ENCODE assay signal across 8 cellular contexts in the genomic region with DNA sequence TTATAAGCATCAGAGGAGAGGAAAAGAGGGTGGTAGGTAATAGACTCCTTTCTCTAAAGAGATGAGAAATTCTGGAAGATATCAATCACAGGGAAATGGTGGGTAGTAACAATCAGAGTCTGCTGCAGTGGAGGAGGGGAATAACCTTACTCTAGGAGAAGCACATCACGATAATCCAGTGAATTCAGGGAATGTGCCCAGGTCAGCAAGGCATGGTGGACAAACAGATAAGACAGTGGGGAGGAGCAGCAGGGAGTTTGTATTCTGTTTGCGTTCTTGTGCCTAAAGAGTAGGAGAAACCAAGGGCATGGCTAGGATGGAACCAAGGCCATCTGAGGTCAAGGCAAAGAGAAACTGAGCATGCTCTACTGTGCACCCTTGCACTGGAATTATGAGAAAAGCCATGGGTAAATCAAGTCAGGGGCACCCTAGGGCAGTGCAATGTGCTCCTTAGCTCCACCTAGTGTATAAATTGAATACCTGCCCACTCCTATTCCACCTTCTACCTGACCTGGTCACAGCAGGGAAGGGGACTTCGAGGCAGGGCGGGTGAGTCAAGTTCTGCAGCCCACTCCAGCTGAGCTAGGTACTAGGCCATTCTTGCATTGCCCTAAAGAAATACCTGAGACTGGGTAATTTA. TPM values are rescaled to one million over a fixed set of nuclear protein-coding genes. Genes with fewer than 3 reads are reported as not detected.
DNase-seq lines count a peak whose midpoint lies in the region; ATAC-seq, FAIRE-seq and TF ChIP-seq lines count a peak whose summit lies in the region.

No MANE protein-coding gene starts in this region.

- DNase-seq in DMS53 (lab: John Stamatoyannopoulos, UW), result peak; percentile 43
- DNase-seq in DMS53 treated with DMSO at 0.1 percent for 48 hours (lab: John Stamatoyannopoulos, UW; ENCODE audit: unreplicated experiment), result no peak
- DNase-seq in cardiac fibroblast (ENCODE audit: low read depth in 2 of 2), result no peak
- no peak for DNase-seq in progenitor cell of endocrine pancreas (ENCODE audit: low spot score, unreplicated experiment)
- no peak for DNase-seq in RCC 7860 (ENCODE audit: low spot score)
- no peak for DNase-seq in hippocampal formation (lab: John Stamatoyannopoulos, UW)
- no peak for DNase-seq in anterior cingulate cortex (lab: John Stamatoyannopoulos, UW)

- H3K27ac Mint-ChIP-seq in progenitor cell of endocrine pancreas, result peak overlapping the region; percentile 51

- H3K9me3 Mint-ChIP-seq in progenitor cell of endocrine pancreas (ENCODE audit: low read depth), result peaks cover 2% of the 10 kb centered on the region

- ATAC-seq in HG03378 (IDR thresholded peaks at IDR 0.05; ENCODE audit: unreplicated experiment), result peak; percentile 42

- peaks cover 23% of the 10 kb centered on the region for H3K4me1 Mint-ChIP-seq in progenitor cell of endocrine pancreas (ENCODE audit: low read depth)

- H3K27me3 Mint-ChIP-seq in progenitor cell of endocrine pancreas, result peaks cover 4% of the 10 kb centered on the region

- TF ChIP-seq CTCF in cardiac fibroblast (IDR thresholded peaks at IDR 0.05; ENCODE audit: low read depth, low read length) (peak; percentile 54), progenitor cell of endocrine pancreas (IDR thresholded peaks at IDR 0.05; ENCODE audit: unreplicated experiment) (peak; percentile 30)

- no peak overlapping the region for H3K4me3 Mint-ChIP-seq in progenitor cell of endocrine pancreas (ENCODE audit: low read depth)

- H3K36me3 Mint-ChIP-seq in progenitor cell of endocrine pancreas (ENCODE audit: insufficient read depth), result no peaks in the 10 kb centered on the region

- H3K4me3 ChIP-seq in cardiac fibroblast (replicated peaks in 1 of 2; ENCODE audit: low read depth in 2 of 2, low read length in 2 of 2), result no peak overlapping the region

- no peak for FAIRE-seq in RCC 7860 (lab: Jason Lieb, UNC)

RNA-seq across cellular contexts. Expression of gene RETREG1, which starts 31.6 kb away (rescaled TPM):
- total RNA-seq in progenitor cell of endocrine pancreas, result 7.4 and 8.0 TPM in 2 replicates
